ENCODE assay signal across 25 cellular contexts in genomic region chr10:124083740-124084397, GRCh38. TPM values are rescaled to one million over a fixed set of nuclear protein-coding genes. Genes with fewer than 3 reads are reported as not detected.
DNase-seq lines count a peak whose midpoint lies in the region; ATAC-seq, FAIRE-seq and TF ChIP-seq lines count a peak whose summit lies in the region.
"Had no signal": no experiment of that assay in that cellular context is flagged by ENCODE, and none has a peak within 500 bp of the region (broad histone marks: within the 10 kb centered on the region; RNA-seq: fewer than 3 reads in every experiment).

No MANE protein-coding gene starts in this region.

- no peak for TF ChIP-seq EP300 in K562 (IDR thresholded peaks at IDR 0.05; ENCODE audit: low read length)

- H3K9me3 ChIP-seq in K562 (replicated peaks; ENCODE audit: control insufficient read depth, insufficient read depth, low read depth, low read length), result no peaks in the 10 kb centered on the region
- H3K9me3 ChIP-seq: heart left ventricle, MG63, testis had no signal

- FAIRE-seq in K562 (lab: Jason Lieb, UNC), result no peak
- FAIRE-seq: colon had no signal

- H3K27ac ChIP-seq in K562 (ENCODE audit: extremely low read depth, low read depth, low read length), result no peak overlapping the region
- H3K27ac ChIP-seq: testis had no signal

- H3K27me3 ChIP-seq in K562 (ENCODE audit: control insufficient read depth in 2 of 2, insufficient read depth in 2 of 2, low read length in 2 of 2), result peaks cover 3 to 43% of the 10 kb centered on the region in 2 experiments; a peak in 4 of 5 replicates
- H3K27me3 ChIP-seq: MG63, testis had no signal

- TF ChIP-seq POLR2A in K562 (conservative IDR thresholded peaks at IDR 0.05), result no peak

- in situ Hi-C loops in K562 (cut with MboI), result no loop called here

- H4K20me1 ChIP-seq in K562 (replicated peaks; ENCODE audit: control insufficient read depth, insufficient read depth, low read length), result no peaks in the 10 kb centered on the region; the same call in 1 of the 2 replicates

- H3K4me1 ChIP-seq in K562 (replicated peaks in 1 of 2; ENCODE audit: control insufficient read depth in 2 of 2, insufficient read depth in 2 of 2, low read length in 2 of 2), result no peaks in the 10 kb centered on the region
- H3K4me1 ChIP-seq: testis had no signal

- H3K27me3 Mint-ChIP-seq in stimulated activated memory B cell treated with anti-CD40 and anti-IgM and Interleukin-4, amounts not matched to agents 10 μg/mL and 1 μg/mL and 100 μg/mL, for 72 hours, result no peaks in the 10 kb centered on the region
- H3K27me3 Mint-ChIP-seq: IgD-negative memory B cell had no signal

- H3K27ac Mint-ChIP-seq in stimulated activated memory B cell treated with anti-CD40 and anti-IgM and Interleukin-4, amounts not matched to agents 10 μg/mL and 1 μg/mL and 100 μg/mL, for 72 hours, result peak overlapping the region; percentile 23
- H3K27ac Mint-ChIP-seq: activated naive CD8-positive, alpha-beta T cell; activated T-helper 2 cell treated with anti-CD3 and anti-CD28 coated beads, Interferon-gamma antibody, Interleukin-2, Interleukin-4, amounts not matched to agents 10 μg/mL and 5 μg/mL and 100 μg/mL, durations not matched to agents 14 hours and 24 hours and 36 hours; IgD-negative memory B cell; T-helper 2 cell treated with Interferon-gamma antibody and Interleukin-4, amounts not matched to agents 5 μg/mL and 100 μg/mL, for 36 hours had no signal

- ATAC-seq in K562 (no peak), left lobe of liver (peak; percentile 33), GM19328 (IDR thresholded peaks at IDR 0.05; ENCODE audit: unreplicated experiment) (no peak)
- ATAC-seq in stimulated activated memory B cell treated with anti-CD40 and anti-IgM and Interleukin-4, amounts not matched to agents 10 μg/mL and 1 μg/mL and 100 μg/mL, for 72 hours, result no peak
- no peak for ATAC-seq in stimulated activated naive CD8-positive, alpha-beta T cell treated with anti-CD3 and anti-CD28 coated beads, Interleukin-15, Interleukin-2, amounts not matched to agents 100 U/mL and 50 U/mL, for 24 hours
- ATAC-seq: left colon, SK-N-SH treated with all-trans-retinoic acid at 6 μM for 48 hours had no signal

- peaks cover 19% of the 10 kb centered on the region for H3K36me3 Mint-ChIP-seq in stimulated activated memory B cell treated with anti-CD40 and anti-IgM and Interleukin-4, amounts not matched to agents 10 μg/mL and 1 μg/mL and 100 μg/mL, for 72 hours
- H3K36me3 Mint-ChIP-seq: activated naive CD8-positive, alpha-beta T cell had no signal

- whole genome bisulfite sequencing in K562 (ENCODE audit: insufficient coverage, low coverage, missing lambda C conversion rate), result 1% methylated on average over 11 of the region's 16 CpGs

- H3K9me1 ChIP-seq in K562 (ENCODE audit: control insufficient read depth, insufficient read depth, low read length), result no peaks in the 10 kb centered on the region

- H3K4me3 Mint-ChIP-seq in stimulated activated memory B cell treated with anti-CD40 and anti-IgM and Interleukin-4, amounts not matched to agents 10 μg/mL and 1 μg/mL and 100 μg/mL, for 72 hours, result no peak overlapping the region
- H3K4me3 Mint-ChIP-seq: activated naive CD8-positive, alpha-beta T cell; nephron progenitor cell; T-helper 2 cell treated with Interferon-gamma antibody and Interleukin-4, amounts not matched to agents 5 μg/mL and 100 μg/mL, for 36 hours had no signal

- peak; percentile 35 for DNase-seq in EH (ENCODE audit: low read depth)
- no peak for DNase-seq in K562 (ENCODE audit: extremely low read depth in 1 of 4, low spot score in 3 of 4)
- no peak for DNase-seq in left lobe of liver (ENCODE audit: low spot score)
- no peak for DNase-seq in stimulated activated naive CD8-positive, alpha-beta T cell treated with anti-CD3 and anti-CD28 coated beads, Interleukin-15, Interleukin-2, amounts not matched to agents 100 U/mL and 50 U/mL, for 24 hours
- no peak for DNase-seq in anterior cingulate cortex (lab: John Stamatoyannopoulos, UW)
- DNase-seq in central memory CD4-positive, alpha-beta T cell, result no peak
- DNase-seq: activated CD4-positive, alpha-beta T cell treated with anti-CD3 and anti-CD28 coated beads, Interleukin-2, amount 50 U/mL, for 4 hours; activated CD8-positive, alpha-beta memory T cell treated with anti-CD3 and anti-CD28 coated beads, Interleukin-2, amount 50 U/mL, for 48 hours; heart left ventricle; left colon; MG63; midbrain; NCI-H146; NCI-H2171; NCI-H524; nephron progenitor cell; testis had no signal

- H3K9me3 Mint-ChIP-seq in stimulated activated memory B cell treated with anti-CD40 and anti-IgM and Interleukin-4, amounts not matched to agents 10 μg/mL and 1 μg/mL and 100 μg/mL, for 72 hours, result peaks cover 3% of the 10 kb centered on the region
- H3K9me3 Mint-ChIP-seq: activated T-helper 2 cell treated with anti-CD3 and anti-CD28 coated beads, Interferon-gamma antibody, Interleukin-2, Interleukin-4, amounts not matched to agents 10 μg/mL and 5 μg/mL and 100 μg/mL, durations not matched to agents 14 hours and 24 hours and 36 hours; IgD-negative memory B cell; T-helper 2 cell treated with Interferon-gamma antibody and Interleukin-4, amounts not matched to agents 5 μg/mL and 100 μg/mL, for 36 hours had no signal

- H2AFZ ChIP-seq in K562 (ENCODE audit: low read depth, low read length), result no peak overlapping the region

- H3K36me3 ChIP-seq in K562 (ENCODE audit: control insufficient read depth, insufficient read depth, low read length), result no peaks in the 10 kb centered on the region
- H3K36me3 ChIP-seq: heart left ventricle had no signal

- H3K4me1 Mint-ChIP-seq in stimulated activated memory B cell treated with anti-CD40 and anti-IgM and Interleukin-4, amounts not matched to agents 10 μg/mL and 1 μg/mL and 100 μg/mL, for 72 hours, result peaks cover 67% of the 10 kb centered on the region

- CTCF ChIA-PET in K562 (lab: Yijun Ruan, JAX; ENCODE audit: low intra/inter-chr PET ratio), result no interaction called here

- no peak overlapping the region for H3K4me2 ChIP-seq in K562 (ENCODE audit: insufficient read depth, low read length)

- TF ChIP-seq CTCF in K562 (IDR thresholded peaks at IDR 0.05 in 2 of 3, conservative IDR thresholded peaks at IDR 0.05 in 1 of 3; ENCODE audit: insufficient read depth in 2 of 3, low read depth in 1 of 3, low read length in 3 of 3), result no peak

- POLR2A ChIA-PET in K562 (lab: Yijun Ruan, JAX), result interaction anchor here (0.5 kb wide), 1 partner anchor 15 kb away, joined by 3 read pairs; no protein-coding TSS in a partner anchor

- no peak overlapping the region for H3K4me3 ChIP-seq in K562
- H3K4me3 ChIP-seq: heart left ventricle, MG63, testis had no signal

- intact Hi-C loops in K562 (cut with micrococcal nuclease), result no loop called here

- no peaks in the 10 kb centered on the region for H3K79me2 ChIP-seq in K562 (ENCODE audit: control insufficient read depth, insufficient read depth, low read length)

- TF ChIP-seq RAD21 in K562 (CRISPR knock-in tag; conservative IDR thresholded peaks at IDR 0.05 in 1 of 2, IDR thresholded peaks at IDR 0.05 in 1 of 2), result no peak

- no peak overlapping the region for H3K9ac ChIP-seq in K562 (ENCODE audit: insufficient read depth in 1 of 2, low read depth in 2 of 2, low read length in 2 of 2)

- BruUV-seq in K562 (replicated peaks; lab: Mats Ljungman, UMichigan), result no TSS peak

TF ChIP-seq in K562, 482 proteins besides CTCF, POLR2A, EP300 and RAD21:
- TF ChIP-seq NFATC3 (IDR thresholded peaks at IDR 0.05) (no peak), ZNF184 (CRISPR knock-in tag; IDR thresholded peaks at IDR 0.05) (peak; percentile 79), ZBTB7A (IDR thresholded peaks at IDR 0.05; ENCODE audit: borderline replicate concordance, control insufficient read depth, low read depth, low read length) (no peak)

RNA-seq across cellular contexts. Expression of gene CHST15, which starts 9.5 kb away (rescaled TPM):
- 0.11 and 0.35 TPM in 2 replicates for total RNA-seq in K562 (2011; cell fraction: chromatin; rRNA removed; ENCODE audit: low replicate concordance)
- total RNA-seq in K562 (2011; cell fraction: nucleolus; rRNA removed), result 1.1 TPM in 1 of 2 replicates, not detected in the other
- total RNA-seq in K562 (2011; cell fraction: nucleoplasm; rRNA removed), result 0.15 TPM in 1 of 2 replicates, not detected in the other
- total RNA-seq in K562 (2014; rRNA removed) (0.04 and 0.09 TPM in 2 replicates), K562 (2014; rRNA removed; fragmentation: Illumina TruSeq; extraction: Trizol) (0.15 TPM in 1 of 2 replicates, not detected in the other), K562 (2015; rRNA removed; fragmentation: Illumina TruSeq; extraction: Trizol) (0.04 TPM in 2 replicates), K562 (2021) (0.13 and 0.16 TPM in 2 replicates), left lobe of liver (12.8 TPM)
- polyA plus RNA-seq in K562 (2011; rRNA removed) (0.07 TPM in 1 of 2 replicates, not detected in the other), K562 (2014; fragmentation: Illumina TruSeq; extraction: Trizol) (0.09 and 0.11 TPM in 2 replicates), K562 (2014; fragmentation: Nextera tagmentation; extraction: Ambion mirVana) (under 1 TPM; 0.07 to 0.08 TPM), K562 (2014; rRNA removed) (0.04 and 0.23 TPM in 2 replicates)
- 0.03 and 0.12 TPM in 2 replicates for polyA plus RNA-seq in K562 (2011; cell fraction: cytosol; rRNA removed)
- 0.04 and 0.18 TPM in 2 replicates for polyA plus RNA-seq in K562 (2011; cell fraction: nucleus; rRNA removed)
- polyA plus RNA-seq in K562 (2012), result 0.19 and 0.25 TPM in 2 replicates
- polyA minus RNA-seq in K562 (2011; rRNA and poly(A)+ RNA removed), result 0.04 TPM in 1 of 2 replicates, not detected in the other
- polyA minus RNA-seq in K562 (2011; cell fraction: cytosol; rRNA and poly(A)+ RNA removed), result 0.27 TPM in 1 of 2 replicates, not detected in the other
- polyA minus RNA-seq in K562 (2011; cell fraction: nucleus; rRNA and poly(A)+ RNA removed), result 0.13 TPM in 1 of 2 replicates, not detected in the other
- total RNA-seq: activated T-helper 2 cell treated with anti-CD3 and anti-CD28 coated beads, Interferon-gamma antibody, Interleukin-2, Interleukin-4, amounts not matched to agents 10 μg/mL and 5 μg/mL and 100 μg/mL, durations not matched to agents 14 hours and 24 hours and 36 hours had no signal
